ENCODE assay signal across 1 cellular context in the genomic region with DNA sequence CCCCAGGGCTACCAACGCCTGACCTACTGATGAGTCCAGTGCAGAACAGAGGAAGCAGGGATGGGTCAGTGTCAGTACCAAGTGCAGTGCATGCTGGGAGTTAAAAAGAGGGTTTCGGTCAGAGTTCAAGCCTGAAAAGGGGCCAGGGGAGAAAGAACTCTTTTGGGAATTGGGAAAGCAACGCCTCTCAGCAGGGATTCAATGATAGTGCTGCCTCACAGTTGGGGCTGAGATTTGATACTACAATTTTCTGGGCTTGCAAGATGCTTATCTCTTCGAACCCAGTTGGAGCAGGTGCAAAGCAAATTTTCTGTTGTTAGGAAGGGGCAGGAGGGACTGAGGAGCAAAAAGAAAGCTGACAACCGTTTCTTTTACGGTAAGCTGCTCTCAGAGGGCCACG.
TF ChIP-seq lines count a peak whose summit lies in the region.

No MANE protein-coding gene starts in this region.

TF ChIP-seq in HEK293, 187 proteins besides CTCF, POLR2A, EP300 and RAD21 (continued from another document):
- no peak for TF ChIP-seq ZNF785 (tag by site-specific recombination; IDR thresholded peaks at IDR 0.05)
- 0 out of 2 replicates have a peak, but pooled peaks have one; percentile 32 for TF ChIP-seq BCL11A (tag by site-specific recombination; IDR thresholded peaks at IDR 0.05; ENCODE audit: low read depth)
- no peak for TF ChIP-seq ZNF830 (tag by site-specific recombination; IDR thresholded peaks at IDR 0.05; ENCODE audit: low read depth)
- no peak for TF ChIP-seq ZSCAN30 (tag by site-specific recombination; IDR thresholded peaks at IDR 0.05)
- TF ChIP-seq REPIN1 (tag by site-specific recombination; IDR thresholded peaks at IDR 0.05; ENCODE audit: low read depth): no peak
- TF ChIP-seq ZXDB (tag by site-specific recombination; IDR thresholded peaks at IDR 0.05): peak; percentile 41; the same call in 1 of the 2 replicates
- TF ChIP-seq ZNF558 (tag by site-specific recombination; IDR thresholded peaks at IDR 0.05): peak; percentile 32; the same call in 1 of the 2 replicates
- no peak for TF ChIP-seq ZNF639 (tag by site-specific recombination; IDR thresholded peaks at IDR 0.05)
- peak; percentile 27; the same call in 1 of the 2 replicates for TF ChIP-seq GLIS1 (tag by site-specific recombination; IDR thresholded peaks at IDR 0.05)
- TF ChIP-seq ZBTB17 (tag by site-specific recombination; IDR thresholded peaks at IDR 0.05): no peak
- TF ChIP-seq ZNF530 (tag by site-specific recombination; IDR thresholded peaks at IDR 0.05; ENCODE audit: low read depth): no peak
- TF ChIP-seq ZSCAN23 (tag by site-specific recombination; IDR thresholded peaks at IDR 0.05): no peak
- TF ChIP-seq ZBTB8A (tag by site-specific recombination; IDR thresholded peaks at IDR 0.05): peak; percentile 86
- TF ChIP-seq ZNF24 (tag by site-specific recombination; IDR thresholded peaks at IDR 0.05): peak; percentile 72; the same call in 1 of the 2 replicates
- no peak for TF ChIP-seq ZNF23 (tag by site-specific recombination; IDR thresholded peaks at IDR 0.05; ENCODE audit: borderline replicate concordance)
- TF ChIP-seq ZNF341 (tag by site-specific recombination; IDR thresholded peaks at IDR 0.05; ENCODE audit: low read depth): no peak
- TF ChIP-seq, protein P1, sequence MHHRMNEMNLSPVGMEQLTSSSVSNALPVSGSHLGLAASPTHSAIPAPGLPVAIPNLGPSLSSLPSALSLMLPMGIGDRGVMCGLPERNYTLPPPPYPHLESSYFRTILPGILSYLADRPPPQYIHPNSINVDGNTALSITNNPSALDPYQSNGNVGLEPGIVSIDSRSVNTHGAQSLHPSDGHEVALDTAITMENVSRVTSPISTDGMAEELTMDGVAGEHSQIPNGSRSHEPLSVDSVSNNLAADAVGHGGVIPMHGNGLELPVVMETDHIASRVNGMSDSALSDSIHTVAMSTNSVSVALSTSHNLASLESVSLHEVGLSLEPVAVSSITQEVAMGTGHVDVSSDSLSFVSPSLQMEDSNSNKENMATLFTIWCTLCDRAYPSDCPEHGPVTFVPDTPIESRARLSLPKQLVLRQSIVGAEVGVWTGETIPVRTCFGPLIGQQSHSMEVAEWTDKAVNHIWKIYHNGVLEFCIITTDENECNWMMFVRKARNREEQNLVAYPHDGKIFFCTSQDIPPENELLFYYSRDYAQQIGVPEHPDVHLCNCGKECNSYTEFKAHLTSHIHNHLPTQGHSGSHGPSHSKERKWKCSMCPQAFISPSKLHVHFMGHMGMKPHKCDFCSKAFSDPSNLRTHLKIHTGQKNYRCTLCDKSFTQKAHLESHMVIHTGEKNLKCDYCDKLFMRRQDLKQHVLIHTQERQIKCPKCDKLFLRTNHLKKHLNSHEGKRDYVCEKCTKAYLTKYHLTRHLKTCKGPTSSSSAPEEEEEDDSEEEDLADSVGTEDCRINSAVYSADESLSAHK (tag by site-specific recombination; IDR thresholded peaks at IDR 0.05): peak; percentile 76
- peak; percentile 23; the same call in 1 of the 2 replicates for TF ChIP-seq WT1 (tag by site-specific recombination; IDR thresholded peaks at IDR 0.05)
- no peak for TF ChIP-seq ZNF335 (tag by site-specific recombination; conservative IDR thresholded peaks at IDR 0.05)
- TF ChIP-seq SP7 (tag by site-specific recombination; IDR thresholded peaks at IDR 0.05): peak; percentile 99
- TF ChIP-seq BCL11B (tag by site-specific recombination; IDR thresholded peaks at IDR 0.05; ENCODE audit: low read depth): peak; percentile 66; the same call in 1 of the 2 replicates
- TF ChIP-seq ZBTB1 (tag by site-specific recombination; IDR thresholded peaks at IDR 0.05): peak; percentile 57; the same call in 1 of the 2 replicates
- TF ChIP-seq HIC1 (tag by site-specific recombination; IDR thresholded peaks at IDR 0.05): 0 out of 2 replicates have a peak, but pooled peaks have one; percentile 34
- peak; percentile 66 for TF ChIP-seq ZNF488 (tag by site-specific recombination; IDR thresholded peaks at IDR 0.05)
- TF ChIP-seq MZF1 (tag by site-specific recombination; IDR thresholded peaks at IDR 0.05; ENCODE audit: borderline replicate concordance): peak; percentile 44; the same call in 1 of the 2 replicates
- TF ChIP-seq, protein P2, sequence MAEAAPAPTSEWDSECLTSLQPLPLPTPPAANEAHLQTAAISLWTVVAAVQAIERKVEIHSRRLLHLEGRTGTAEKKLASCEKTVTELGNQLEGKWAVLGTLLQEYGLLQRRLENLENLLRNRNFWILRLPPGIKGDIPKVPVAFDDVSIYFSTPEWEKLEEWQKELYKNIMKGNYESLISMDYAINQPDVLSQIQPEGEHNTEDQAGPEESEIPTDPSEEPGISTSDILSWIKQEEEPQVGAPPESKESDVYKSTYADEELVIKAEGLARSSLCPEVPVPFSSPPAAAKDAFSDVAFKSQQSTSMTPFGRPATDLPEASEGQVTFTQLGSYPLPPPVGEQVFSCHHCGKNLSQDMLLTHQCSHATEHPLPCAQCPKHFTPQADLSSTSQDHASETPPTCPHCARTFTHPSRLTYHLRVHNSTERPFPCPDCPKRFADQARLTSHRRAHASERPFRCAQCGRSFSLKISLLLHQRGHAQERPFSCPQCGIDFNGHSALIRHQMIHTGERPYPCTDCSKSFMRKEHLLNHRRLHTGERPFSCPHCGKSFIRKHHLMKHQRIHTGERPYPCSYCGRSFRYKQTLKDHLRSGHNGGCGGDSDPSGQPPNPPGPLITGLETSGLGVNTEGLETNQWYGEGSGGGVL (tag by site-specific recombination; IDR thresholded peaks at IDR 0.05): peak; percentile 20; the same call in 1 of the 2 replicates
- TF ChIP-seq ZNF184 (tag by site-specific recombination; IDR thresholded peaks at IDR 0.05): no peak
TF ChIP-seq in HEK293: peak in this region for 34.
